In the genomic region with DNA sequence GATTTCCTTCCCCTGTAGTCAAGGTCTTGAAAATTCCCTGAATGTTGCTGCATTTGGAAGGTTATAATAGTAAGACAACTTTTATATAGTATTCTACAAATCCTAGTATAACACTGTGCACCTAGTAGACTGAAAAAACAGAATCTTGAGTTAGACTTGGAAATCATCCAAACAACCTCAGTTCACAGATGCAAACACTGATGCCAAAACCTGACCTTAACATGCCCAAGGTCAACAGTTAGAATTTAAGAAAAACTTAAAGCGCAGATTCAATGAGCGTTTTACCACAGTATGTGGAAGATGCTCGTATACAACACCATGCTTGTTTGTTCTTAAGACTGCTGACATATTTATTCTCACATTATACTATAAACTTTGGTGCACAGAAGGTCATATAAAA, we compare ENCODE assay signal across 13 cellular contexts. TPM values are rescaled to one million over a fixed set of nuclear protein-coding genes. Genes with fewer than 3 reads are reported as not detected.
DNase-seq lines count a peak whose midpoint lies in the region; ATAC-seq, FAIRE-seq and TF ChIP-seq lines count a peak whose summit lies in the region.
"Had no signal": no experiment of that assay in that cellular context is flagged by ENCODE, and none has a peak within 500 bp of the region (broad histone marks: within the 10 kb centered on the region; RNA-seq: fewer than 3 reads in every experiment).

No MANE protein-coding gene starts in this region.

- H3K9me3 ChIP-seq in CD8-positive, alpha-beta T cell (ENCODE audit: low read length), result no peaks in the 10 kb centered on the region
- H3K9me3 ChIP-seq: Caco-2 had no signal

- peak overlapping the region; percentile 87 for H3K27ac Mint-ChIP-seq in CD8-positive, alpha-beta T cell
- H3K27ac Mint-ChIP-seq in activated naive CD8-positive, alpha-beta T cell, result peak overlapping the region; percentile 90
- peak overlapping the region; percentile 80 for H3K27ac Mint-ChIP-seq in memory B cell

- H3K4me3 ChIP-seq in CD8-positive, alpha-beta T cell (ENCODE audit: low read depth, low read length), result peak overlapping the region; percentile 10

- no peaks in the 10 kb centered on the region for H3K9me3 Mint-ChIP-seq in CD8-positive, alpha-beta T cell
- no peaks in the 10 kb centered on the region for H3K9me3 Mint-ChIP-seq in activated naive CD8-positive, alpha-beta T cell (ENCODE audit: low read depth)
- peaks cover under 1% of the 10 kb centered on the region for H3K9me3 Mint-ChIP-seq in memory B cell

- POLR2A ChIA-PET in CD8-positive, alpha-beta T cell (lab: Charles Lee), result interaction anchor here (4.9 kb wide), 1 partner anchor 29 kb away, joined by 33 read pairs; no protein-coding TSS in a partner anchor

- H3K4me1 Mint-ChIP-seq in CD8-positive, alpha-beta T cell (ENCODE audit: low read depth), result peaks cover 63% of the 10 kb centered on the region
- H3K4me1 Mint-ChIP-seq in activated naive CD8-positive, alpha-beta T cell (ENCODE audit: low read depth), result peaks cover 63% of the 10 kb centered on the region
- H3K4me1 Mint-ChIP-seq in memory B cell, result peaks cover 46% of the 10 kb centered on the region

- DNase-seq in CD8-positive, alpha-beta T cell, result no peak
- DNase-seq in GM18507 (ENCODE audit: extremely low spot score, insufficient read length, low read depth) (no peak), memory B cell (ENCODE audit: low spot score in 2 of 2) (no peak), NCI-H1092 (lab: John Stamatoyannopoulos, UW) (no peak), CD1c-positive myeloid dendritic cell (ENCODE audit: extremely low spot score) (no peak), GM10266 (ENCODE audit: extremely low spot score) (no peak)
- DNase-seq: Caco-2; NCI-H446 treated with DMSO at 0.1 percent for 48 hours; stimulated activated CD4-positive, alpha-beta T cell treated with anti-CD3 and anti-CD28 coated beads, Interleukin-12 subunit alpha, Interleukin-12 subunit beta, amount 100 ng/mL, for 4 hours; stimulated activated CD8-positive, alpha-beta memory T cell treated with anti-CD3 and anti-CD28 coated beads, Interleukin-4, amount 100 ng/mL, for 48 hours had no signal

- H3K4me1 ChIP-seq in CD8-positive, alpha-beta T cell (ENCODE audit: insufficient read depth, low read length), result peaks cover 58% of the 10 kb centered on the region

- intact Hi-C loops in CD8-positive, alpha-beta T cell (cut with DNase I, micrococcal nuclease), result loop anchor here (2.0 to 10.0 kb wide), 5 partner anchors 27 to 1177 kb away; partner anchors contain the start of gene MLLT10 (in 1 of the 2)

- H3K36me3 Mint-ChIP-seq in CD8-positive, alpha-beta T cell, result peaks cover 29% of the 10 kb centered on the region
- H3K36me3 Mint-ChIP-seq in activated naive CD8-positive, alpha-beta T cell, result peaks cover 5% of the 10 kb centered on the region
- peaks cover 13% of the 10 kb centered on the region for H3K36me3 Mint-ChIP-seq in memory B cell

- ATAC-seq in CD8-positive, alpha-beta T cell, result no peak
- ATAC-seq in memory B cell (ENCODE audit: low read depth) (no peak), GM18870 (IDR thresholded peaks at IDR 0.05; ENCODE audit: unreplicated experiment) (no peak)

- H3K4me3 Mint-ChIP-seq in CD8-positive, alpha-beta T cell, result peak overlapping the region; percentile 94
- H3K4me3 Mint-ChIP-seq in activated naive CD8-positive, alpha-beta T cell, result peak overlapping the region; percentile 90
- H3K4me3 Mint-ChIP-seq in memory B cell, result peak overlapping the region; percentile 47

- no peaks in the 10 kb centered on the region for H3K36me3 ChIP-seq in CD8-positive, alpha-beta T cell (ENCODE audit: insufficient read depth, low read length)
- H3K36me3 ChIP-seq: cardiac muscle cell had no signal

- CTCF ChIA-PET in CD8-positive, alpha-beta T cell (lab: Charles Lee), result interaction anchor here (1.6 to 3.5 kb wide), 4 partner anchors 9 to 99 kb away, joined by 3 to 14 read pairs (median 4); no protein-coding TSS in a partner anchor

- FAIRE-seq in GM18507 (lab: Jason Lieb, UNC), result peak; percentile 38

- no peaks in the 10 kb centered on the region for H3K27me3 ChIP-seq in CD8-positive, alpha-beta T cell (ENCODE audit: insufficient read depth, low read length)
- H3K27me3 ChIP-seq: cardiac muscle cell had no signal

- H3K27ac ChIP-seq in CD8-positive, alpha-beta T cell (ENCODE audit: low read depth, low read length), result no peak overlapping the region
- H3K27ac ChIP-seq: cardiac muscle cell had no signal

- H3K27me3 Mint-ChIP-seq in CD8-positive, alpha-beta T cell (ENCODE audit: low read depth), result no peaks in the 10 kb centered on the region
- H3K27me3 Mint-ChIP-seq in activated naive CD8-positive, alpha-beta T cell, result no peaks in the 10 kb centered on the region
- H3K27me3 Mint-ChIP-seq in memory B cell, result no peaks in the 10 kb centered on the region

- no peak for TF ChIP-seq CTCF in CD8-positive, alpha-beta T cell (IDR thresholded peaks at IDR 0.05)
- TF ChIP-seq CTCF in GM10266 (IDR thresholded peaks at IDR 0.05; ENCODE audit: control insufficient read depth, insufficient read depth, low read depth, missing control alignments), result no peak

RNA-seq across cellular contexts. Expression of gene PIP4K2A, which starts 3.0 kb away (rescaled TPM):
- 10 to 100 TPM; 82.5 to 89.5 TPM for total RNA-seq in CD8-positive, alpha-beta T cell
